Comparison of ENCODE assay signal across 1 cellular context in genomic region chr3:44831241-44831640, GRCh38.
TF ChIP-seq lines count a peak whose summit lies in the region.

No MANE protein-coding gene starts in this region.

TF ChIP-seq in HepG2, 621 proteins besides CTCF, POLR2A, EP300 and RAD21:
- TF ChIP-seq ZNF550 (CRISPR knock-in tag; IDR thresholded peaks at IDR 0.05; ENCODE audit: borderline replicate concordance) (no peak), MAFF (IDR thresholded peaks at IDR 0.05; ENCODE audit: low read depth, low read length) (peak; percentile 82), CCAR2 (optimal IDR thresholded peaks at IDR 0.05; ENCODE audit: low read depth, low read length) (no peak), PPARG (CRISPR knock-in tag; conservative IDR thresholded peaks at IDR 0.05) (no peak), MAFK (conservative IDR thresholded peaks at IDR 0.05 in 1 of 2, IDR thresholded peaks at IDR 0.05 in 1 of 2; ENCODE audit: low read length in 2 of 2) (peak; percentile 75 to 85)
